ENCODE assay signal across 8 cellular contexts in genomic region chr7:148884049-148884298, GRCh38. TPM values are rescaled to one million over a fixed set of nuclear protein-coding genes. Genes with fewer than 3 reads are reported as not detected.
DNase-seq lines count a peak whose midpoint lies in the region; ATAC-seq and TF ChIP-seq lines count a peak whose summit lies in the region.

Gene EZH2, minus strand, starts transcription at chr7:148884291. Its CDS starts 36,993 bp downstream, at chr7:148847298.

- H3K4me1 ChIP-seq in left ventricle myocardium inferior: peaks cover 23% of the 10 kb centered on the region

- peak; percentile 38 for ATAC-seq in GM18505 (IDR thresholded peaks at IDR 0.05; ENCODE audit: unreplicated experiment)
- peak; percentile 25 for ATAC-seq in HG02870 (IDR thresholded peaks at IDR 0.05; ENCODE audit: unreplicated experiment)
- peak; percentile 45 for ATAC-seq in stimulated activated effector memory CD8-positive, alpha-beta T cell treated with anti-CD3 and anti-CD28 coated beads, Interleukin-12 subunit alpha, Interleukin-12 subunit beta, amount 100 ng/mL, for 72 hours

- no peaks in the 10 kb centered on the region for H3K36me3 ChIP-seq in left ventricle myocardium inferior

- H3K4me1 Mint-ChIP-seq in stimulated activated effector memory CD8-positive, alpha-beta T cell treated with anti-CD3 and anti-CD28 coated beads, Interleukin-12 subunit alpha, Interleukin-12 subunit beta, amount 100 ng/mL, for 72 hours: peaks cover 13% of the 10 kb centered on the region

- H3K9me3 Mint-ChIP-seq in stimulated activated effector memory CD8-positive, alpha-beta T cell treated with anti-CD3 and anti-CD28 coated beads, Interleukin-12 subunit alpha, Interleukin-12 subunit beta, amount 100 ng/mL, for 72 hours: no peaks in the 10 kb centered on the region

- H3K4me3 ChIP-seq in WI38 (ENCODE audit: low read depth, low read length): peak within 1 kb of the TSS; percentile 68
- peak within 1 kb of the TSS; percentile 97 for H3K4me3 ChIP-seq in left ventricle myocardium inferior

- TF ChIP-seq POLR2A in GM18505 (IDR thresholded peaks at IDR 0.05; ENCODE audit: borderline replicate concordance, extremely low read depth, insufficient read depth, insufficient read length): peak; percentile 87

- H3K9me3 ChIP-seq in left ventricle myocardium inferior (replicated peaks): no peaks in the 10 kb centered on the region

- TF ChIP-seq CTCF in WI38 (IDR thresholded peaks at IDR 0.05; ENCODE audit: low read depth, low read length): no peak
- no peak for TF ChIP-seq CTCF in left ventricle myocardium inferior (IDR thresholded peaks at IDR 0.05; ENCODE audit: borderline replicate concordance)

- peak within 1 kb of the TSS; percentile 93 for H3K27ac ChIP-seq in left ventricle myocardium inferior (replicated peaks)

- intact Hi-C loops in left ventricle myocardium inferior (cut with micrococcal nuclease): loop anchor here (10.0 kb wide), 1 partner anchor 71 kb away; no protein-coding TSS in a partner anchor

- H3K27me3 ChIP-seq in left ventricle myocardium inferior (ENCODE audit: low read depth): no peaks in the 10 kb centered on the region

- peak within 1 kb of the TSS; percentile 98 for H3K27ac Mint-ChIP-seq in stimulated activated effector memory CD8-positive, alpha-beta T cell treated with anti-CD3 and anti-CD28 coated beads, Interleukin-12 subunit alpha, Interleukin-12 subunit beta, amount 100 ng/mL, for 72 hours

- peak within 1 kb of the TSS; percentile 85 for H3K4me3 Mint-ChIP-seq in stimulated activated effector memory CD8-positive, alpha-beta T cell treated with anti-CD3 and anti-CD28 coated beads, Interleukin-12 subunit alpha, Interleukin-12 subunit beta, amount 100 ng/mL, for 72 hours

- peaks cover 37% of the 10 kb centered on the region for H3K36me3 Mint-ChIP-seq in stimulated activated effector memory CD8-positive, alpha-beta T cell treated with anti-CD3 and anti-CD28 coated beads, Interleukin-12 subunit alpha, Interleukin-12 subunit beta, amount 100 ng/mL, for 72 hours

- no peak for DNase-seq in left ventricle myocardium inferior
- no peak for DNase-seq in stimulated activated effector memory CD8-positive, alpha-beta T cell treated with anti-CD3 and anti-CD28 coated beads, Interleukin-12 subunit alpha, Interleukin-12 subunit beta, amount 100 ng/mL, for 72 hours (ENCODE audit: low spot score in 2 of 2)
- DNase-seq in central memory CD4-positive, alpha-beta T cell: no peak
- no peak for DNase-seq in activated CD8-positive, alpha-beta memory T cell treated with anti-CD3 and anti-CD28 coated beads for 24 hours
- no peak for DNase-seq in NCI-H1417 treated with DMSO at 0.1 percent for 48 hours (lab: John Stamatoyannopoulos, UW)

RNA-seq across cellular contexts. Expression of gene EZH2, which starts in this region (rescaled TPM):
- 0.99 TPM for total RNA-seq in left ventricle myocardium inferior
